In the genomic region with DNA sequence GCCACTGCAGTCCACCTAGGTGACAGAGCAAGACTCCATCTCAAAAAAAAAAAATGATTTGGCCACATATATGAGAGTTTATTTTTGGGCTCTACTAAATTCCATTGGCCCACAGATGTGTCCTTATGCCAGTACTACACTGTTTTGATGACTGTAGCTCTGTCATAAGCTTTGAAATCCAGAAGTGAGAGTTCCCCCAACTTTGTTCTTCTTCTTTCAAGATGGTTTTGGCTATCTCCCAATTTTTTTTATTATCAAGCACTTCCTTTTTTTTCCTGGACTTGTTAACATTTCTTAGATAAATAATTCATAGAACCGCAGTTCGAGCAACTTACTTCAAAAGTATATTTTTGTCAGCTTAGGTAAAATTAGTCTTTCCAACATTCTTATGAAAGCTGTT, we compare ENCODE assay signal across 25 cellular contexts.
DNase-seq lines count a peak whose midpoint lies in the region; ATAC-seq and TF ChIP-seq lines count a peak whose summit lies in the region.
"Had no signal": no experiment of that assay in that cellular context is flagged by ENCODE, and none has a peak within 500 bp of the region (broad histone marks: within the 10 kb centered on the region; RNA-seq: fewer than 3 reads in every experiment).

No MANE protein-coding gene starts in this region.

- TF ChIP-seq CTCF in CD14-positive monocyte (IDR thresholded peaks at IDR 0.05) = no peak
- no peak for TF ChIP-seq CTCF in left lung (IDR thresholded peaks at IDR 0.05)
- no peak for TF ChIP-seq CTCF in coronary artery (IDR thresholded peaks at IDR 0.05)

- no peak overlapping the region for H3K27ac ChIP-seq in left lung
- H3K27ac ChIP-seq in coronary artery = no peak overlapping the region
- H3K27ac ChIP-seq: A549, SJSA1 had no signal

- H3K27me3 ChIP-seq in left lung = no peaks in the 10 kb centered on the region
- H3K27me3 ChIP-seq: SJSA1 had no signal

- peaks cover 16% of the 10 kb centered on the region for H3K4me1 Mint-ChIP-seq in CD14-positive monocyte

- no peak overlapping the region for H3K4me3 Mint-ChIP-seq in CD14-positive monocyte
- H3K4me3 Mint-ChIP-seq: CD8-positive, alpha-beta memory T cell had no signal

- H3K27ac Mint-ChIP-seq in CD14-positive monocyte = peak overlapping the region in 5 of 7 donors; percentile 16 to 86 (median 50)
- H3K27ac Mint-ChIP-seq: CD8-positive, alpha-beta memory T cell had no signal

- DNase-seq in CD14-positive monocyte (ENCODE audit: low spot score) = no peak
- peak; percentile 18 to 35 for DNase-seq in Kasumi-1 (lab: John Stamatoyannopoulos, UW)
- peak; percentile 49 for DNase-seq in OCI-M1 (lab: John Stamatoyannopoulos, UW)
- no peak for DNase-seq in left lung
- DNase-seq in NCI-H2227 treated with DMSO at 0.1 percent for 48 hours (lab: John Stamatoyannopoulos, UW) = no peak
- DNase-seq in coronary artery (ENCODE audit: low spot score) = no peak
- DNase-seq: C1 segment of cervical spinal cord; CD8-positive, alpha-beta memory T cell; DMS 273 treated with DMSO at 0.1 percent for 48 hours; DMS79; EL; GDM1; NCI-H1092; NCI-H1417 treated with DMSO at 0.1 percent for 48 hours; NCI-H187; NCI-H2081 treated with DMSO at 0.1 percent for 48 hours; NCI-H2171; NCI-H345; NCI-H524; NCI-H774 had no signal

- H3K9me3 ChIP-seq in left lung = peaks cover 0 to 4% of the 10 kb centered on the region in 2 donors
- H3K9me3 ChIP-seq: A549, SJSA1 had no signal

- no peaks in the 10 kb centered on the region for H3K4me1 ChIP-seq in left lung
- H3K4me1 ChIP-seq: A549, SJSA1 had no signal

- H3K9me3 Mint-ChIP-seq in CD14-positive monocyte = peaks cover 10 to 28% (median 19%) of the 10 kb centered on the region in 7 donors

- no peaks in the 10 kb centered on the region for H3K36me3 Mint-ChIP-seq in CD14-positive monocyte

- ATAC-seq in left lung = peak; percentile 40
- ATAC-seq in HG02973 (IDR thresholded peaks at IDR 0.05; ENCODE audit: unreplicated experiment) = no peak
- ATAC-seq: A549, GM12878, HCT116 had no signal

- H3K4me3 ChIP-seq in left lung (no peak overlapping the region), coronary artery (no peak overlapping the region)
- H3K4me3 ChIP-seq: A549, GM12878, SJSA1 had no signal

- H3K36me3 ChIP-seq in left lung = no peaks in the 10 kb centered on the region
- H3K36me3 ChIP-seq: SJSA1 had no signal

- H3K27me3 Mint-ChIP-seq in CD14-positive monocyte (ENCODE audit: low read depth in 3 of 3) = peaks cover 0 to 2% (median under 1%) of the 10 kb centered on the region in 3 donors

- intact Hi-C loops in CD14-positive monocyte (cut with micrococcal nuclease) (no loop called here), left lung (cut with DNase I) (no loop called here)

Comparison
In these comparisons a context has a peak if more than half of its experiments do, and no peak if none do; other contexts are left out.
1. DNase-seq: peak in Kasumi-1 (2 of 2) and OCI-M1 (single experiment); none in CD14-positive monocyte (single experiment), left lung (0 of 2), NCI-H2227 treated with DMSO at 0.1 percent for 48 hours (single experiment) and coronary artery (single experiment).